Comparison of ENCODE assay signal across 26 cellular contexts in genomic region chr1:118564961-118565360, GRCh38.
DNase-seq lines count a peak whose midpoint lies in the region; ATAC-seq, FAIRE-seq and TF ChIP-seq lines count a peak whose summit lies in the region.
"Had no signal": no experiment of that assay in that cellular context is flagged by ENCODE, and none has a peak within 500 bp of the region (broad histone marks: within the 10 kb centered on the region; RNA-seq: fewer than 3 reads in every experiment).

No MANE protein-coding gene starts in this region.

- TF ChIP-seq CTCF in H1 (IDR thresholded peaks at IDR 0.05; ENCODE audit: control extremely low read depth in 1 of 3, insufficient read depth in 1 of 3, low read depth in 1 of 3, low read length in 3 of 3) (no peak), parathyroid adenoma (IDR thresholded peaks at IDR 0.05) (no peak)

- H2BK120ac ChIP-seq in H1 (replicated peaks; ENCODE audit: low read depth, low read length): no peak overlapping the region

- no peak overlapping the region for H3K56ac ChIP-seq in H1 (replicated peaks; ENCODE audit: insufficient read length, low read depth, low read length)

- no peak overlapping the region for H2BK15ac ChIP-seq in H1 (ENCODE audit: low read length)

- H2BK5ac ChIP-seq in H1 (ENCODE audit: low read depth, low read length): no peak overlapping the region

- peaks cover 6 to 7% of the 10 kb centered on the region in 2 donors for H3K9me3 Mint-ChIP-seq in activated naive CD4-positive, alpha-beta T cell treated with anti-CD3 and anti-CD28 coated beads, Interleukin-2, amount 50 U/mL, for 72 hours
- H3K9me3 Mint-ChIP-seq: CD14-positive monocyte had no signal

- H4K8ac ChIP-seq in H1 (ENCODE audit: extremely low read depth, insufficient read depth, low read length): no peak overlapping the region

- H3K4me1 ChIP-seq in H1 (replicated peaks in 1 of 4; ENCODE audit: control insufficient read depth in 3 of 4, insufficient read depth in 4 of 4, low read length in 3 of 4): no peaks in the 10 kb centered on the region
- H3K4me1 ChIP-seq in parathyroid adenoma: peaks cover 11% of the 10 kb centered on the region

- FAIRE-seq in H1 (lab: Jason Lieb, UNC) (no peak), frontal cortex (lab: Jason Lieb, UNC) (no peak)
- FAIRE-seq: H54, HepG2 had no signal

- H3K23ac ChIP-seq in H1 (ENCODE audit: insufficient read length): no peak overlapping the region

- no peak overlapping the region for H2AK5ac ChIP-seq in H1 (ENCODE audit: low read depth, low read length)

- DNase-seq in DMS 273 (lab: John Stamatoyannopoulos, UW; ENCODE audit: unreplicated experiment) (peak; percentile 31), DMS 273 treated with DMSO at 0.1 percent for 48 hours (lab: John Stamatoyannopoulos, UW) (no peak), H1 (ENCODE audit: low read depth in 1 of 2, low spot score in 2 of 2) (no peak), frontal cortex (ENCODE audit: low spot score in 2 of 2) (no peak), hippocampal formation (lab: John Stamatoyannopoulos, UW) (no peak)
- DNase-seq in activated naive CD4-positive, alpha-beta T cell treated with anti-CD3 and anti-CD28 coated beads, Interleukin-2, amount 50 U/mL, for 72 hours (ENCODE audit: low spot score in 2 of 2): no peak
- DNase-seq: CD8-positive, alpha-beta memory T cell; DMS53; Karpas-422; NCI-H1092; NCI-H1417 treated with DMSO at 0.1 percent for 48 hours; NCI-H1694 treated with DMSO at 0.1 percent for 48 hours; NCI-H2081; NCI-H2171; NCI-H226; NCI-H510A; NCI-H69; NK-92 treated with Interleukin-12 subunit alpha and Interleukin-12 subunit beta, amount 100 ng/mL, for 24 hours; PC-3 had no signal

- H2BK20ac ChIP-seq in H1 (ENCODE audit: low read length): no peak overlapping the region

- no peak for TF ChIP-seq EP300 in H1 (IDR thresholded peaks at IDR 0.05; ENCODE audit: borderline replicate concordance in 1 of 2, low read depth in 2 of 2, low read length in 2 of 2)

- H3K79me2 ChIP-seq in H1 (ENCODE audit: control insufficient read depth in 1 of 2, insufficient read depth in 2 of 2, low read length in 2 of 2): no peaks in the 10 kb centered on the region
- H3K79me2 ChIP-seq in parathyroid adenoma: no peaks in the 10 kb centered on the region

- H3K9me3 ChIP-seq in H1 (ENCODE audit: insufficient read depth in 2 of 2, low read depth in 1 of 2, low read length in 1 of 2) (no peaks in the 10 kb centered on the region), parathyroid adenoma (ENCODE audit: control insufficient read depth, low read length) (no peaks in the 10 kb centered on the region)

- H3K4me2 ChIP-seq in H1 (ENCODE audit: insufficient read depth in 1 of 2, low read depth in 2 of 2, low read length in 2 of 2) (no peak overlapping the region), parathyroid adenoma (ENCODE audit: low read length) (no peak overlapping the region)

- H3K23me2 ChIP-seq in H1 (ENCODE audit: low read depth, low read length): no peaks in the 10 kb centered on the region

- no peak overlapping the region for H3K14ac ChIP-seq in H1 (ENCODE audit: insufficient read length)

- no peak for TF ChIP-seq POLR2A in H1 (IDR thresholded peaks at IDR 0.05; ENCODE audit: control extremely low read depth in 1 of 2, low read depth in 2 of 2, low read length in 2 of 2)

- no peak overlapping the region for H3K9ac ChIP-seq in H1 (replicated peaks in 1 of 4; ENCODE audit: extremely low read depth in 1 of 4, low read depth in 3 of 4, low read length in 3 of 4)
- no peak overlapping the region for H3K9ac ChIP-seq in parathyroid adenoma

- H3K36me3 Mint-ChIP-seq in activated naive CD4-positive, alpha-beta T cell treated with anti-CD3 and anti-CD28 coated beads, Interleukin-2, amount 50 U/mL, for 72 hours: no peaks in the 10 kb centered on the region
- H3K36me3 Mint-ChIP-seq: CD14-positive monocyte; CD8-positive, alpha-beta memory T cell had no signal

- 0 out of 2 replicates have a peak overlapping the region, but pooled peaks have one; percentile 42 for H2BK12ac ChIP-seq in H1 (ENCODE audit: low read depth, low read length)

- H3K4ac ChIP-seq in H1 (replicated peaks; ENCODE audit: insufficient read length, low read depth, low read length): no peak overlapping the region

- TF ChIP-seq RAD21 in H1 (IDR thresholded peaks at IDR 0.05 in 1 of 2, conservative IDR thresholded peaks at IDR 0.05 in 1 of 2; ENCODE audit: low read depth in 2 of 2, low read length in 2 of 2): no peak

- H3K4me3 ChIP-seq in H1 (ENCODE audit: extremely low read depth in 1 of 4, insufficient read depth in 2 of 4, low read depth in 3 of 4, low read length in 4 of 4): no peak overlapping the region
- no peak overlapping the region for H3K4me3 ChIP-seq in parathyroid adenoma (ENCODE audit: low read depth, low read length)

- H3K27ac Mint-ChIP-seq in activated naive CD4-positive, alpha-beta T cell treated with anti-CD3 and anti-CD28 coated beads, Interleukin-2, amount 50 U/mL, for 72 hours: no peak overlapping the region
- H3K27ac Mint-ChIP-seq: B cell; CD14-positive monocyte; CD8-positive, alpha-beta memory T cell had no signal

- H3K27me3 ChIP-seq in H1 (replicated peaks in 1 of 4; ENCODE audit: control insufficient read depth in 3 of 4, extremely low read depth in 1 of 4, insufficient read depth in 3 of 4, low read length in 3 of 4) (no peaks in the 10 kb centered on the region), parathyroid adenoma (ENCODE audit: control insufficient read depth, insufficient read depth, low read length) (no peaks in the 10 kb centered on the region)

- H3K27ac ChIP-seq in H1 (ENCODE audit: low read depth, low read length): no peak overlapping the region
- H3K27ac ChIP-seq in parathyroid adenoma: peak overlapping the region; percentile 70
- H3K27ac ChIP-seq: 22Rv1 had no signal

- H3K18ac ChIP-seq in H1 (ENCODE audit: extremely low read depth, low read length): no peak overlapping the region

- POLR2A ChIA-PET in H1 (lab: Charles Lee; ENCODE audit: partially characterized antibody): interaction anchor here (0.6 kb wide), 1 partner anchor 594 kb away, joined by 3 read pairs; no protein-coding TSS in a partner anchor

- no peaks in the 10 kb centered on the region for H3K79me1 ChIP-seq in H1 (ENCODE audit: low read depth, low read length)

- H4K20me1 ChIP-seq in H1 (replicated peaks in 1 of 2; ENCODE audit: control insufficient read depth in 1 of 2, insufficient read depth in 2 of 2, low read length in 2 of 2): no peaks in the 10 kb centered on the region

- no peak overlapping the region for H4K91ac ChIP-seq in H1 (replicated peaks; ENCODE audit: insufficient read length, low read length)

- no peak for ATAC-seq in activated naive CD4-positive, alpha-beta T cell treated with anti-CD3 and anti-CD28 coated beads, Interleukin-2, amount 50 U/mL, for 72 hours
- ATAC-seq: HepG2, PC-3, SK-N-SH treated with all-trans-retinoic acid at 6 μM for 48 hours had no signal

- CTCF ChIA-PET in H1 (lab: Charles Lee; ENCODE audit: partially characterized antibody): interaction anchor here (0.7 to 1.6 kb wide), 6 partner anchors 9 to 317 kb away, joined by 3 to 6 read pairs (median 4); no protein-coding TSS in a partner anchor

- H4K5ac ChIP-seq in H1 (ENCODE audit: insufficient read length, low read depth, low read length): no peak overlapping the region

- H3K36me3 ChIP-seq in H1 (ENCODE audit: control insufficient read depth in 2 of 4, insufficient read depth in 4 of 4, low read length in 3 of 4): no peaks in the 10 kb centered on the region
- H3K36me3 ChIP-seq in parathyroid adenoma (ENCODE audit: control insufficient read depth, insufficient read depth, low read length): no peaks in the 10 kb centered on the region

- H2AFZ ChIP-seq in H1 (ENCODE audit: low read length) (peak overlapping the region; percentile 31; the same call in 1 of the 2 replicates), parathyroid adenoma (peak overlapping the region; percentile 58)

TF ChIP-seq in H1, 55 proteins besides CTCF, POLR2A, EP300 and RAD21:
- TF ChIP-seq RNF2 (IDR thresholded peaks at IDR 0.05; ENCODE audit: borderline replicate concordance, low read depth, low read length, missing control alignments, poor library complexity, severe bottlenecking): no peak
- no peak for TF ChIP-seq TAF1 (IDR thresholded peaks at IDR 0.05; ENCODE audit: low read depth, low read length)
- TF ChIP-seq CREB1 (IDR thresholded peaks at IDR 0.05): no peak
- TF ChIP-seq ATF3 (IDR thresholded peaks at IDR 0.05; ENCODE audit: insufficient read depth, low read depth, low read length): no peak
- no peak for TF ChIP-seq GABPA (IDR thresholded peaks at IDR 0.05; ENCODE audit: borderline replicate concordance, insufficient read depth, low read length)
- TF ChIP-seq RXRA (IDR thresholded peaks at IDR 0.05; ENCODE audit: insufficient read depth, low read depth, low read length): no peak
- TF ChIP-seq GTF2F1 (IDR thresholded peaks at IDR 0.05; ENCODE audit: borderline replicate concordance, low read depth, low read length): no peak
- no peak for TF ChIP-seq SP1 (IDR thresholded peaks at IDR 0.05; ENCODE audit: low read depth, low read length)
- no peak for TF ChIP-seq SRF (IDR thresholded peaks at IDR 0.05; ENCODE audit: low read depth, low read length)
- no peak for TF ChIP-seq EZH2 (IDR thresholded peaks at IDR 0.05; ENCODE audit: low read depth, low read length, severe bottlenecking)
- TF ChIP-seq ZNF274 (IDR thresholded peaks at IDR 0.05; ENCODE audit: borderline replicate concordance, extremely low read depth, low read length): no peak
- no peak for TF ChIP-seq HDAC2 (IDR thresholded peaks at IDR 0.05; ENCODE audit: borderline replicate concordance in 1 of 2, low read depth in 2 of 2, low read length in 2 of 2)
- TF ChIP-seq SIN3A (conservative IDR thresholded peaks at IDR 0.05 in 1 of 2, IDR thresholded peaks at IDR 0.05 in 1 of 2; ENCODE audit: low read depth in 1 of 2, low read length in 2 of 2): no peak
- no peak for TF ChIP-seq CBX5 (IDR thresholded peaks at IDR 0.05; ENCODE audit: low read depth, low read length)
- no peak for TF ChIP-seq BACH1 (IDR thresholded peaks at IDR 0.05; ENCODE audit: low read length)
- TF ChIP-seq RFX5 (IDR thresholded peaks at IDR 0.05; ENCODE audit: borderline replicate concordance, low read depth, low read length): no peak
- no peak for TF ChIP-seq TCF12 (IDR thresholded peaks at IDR 0.05; ENCODE audit: low read depth, low read length)
- TF ChIP-seq MAFK (IDR thresholded peaks at IDR 0.05; ENCODE audit: low read depth, low read length): no peak
